ENCODE assay signal across 24 cellular contexts in the genomic region with DNA sequence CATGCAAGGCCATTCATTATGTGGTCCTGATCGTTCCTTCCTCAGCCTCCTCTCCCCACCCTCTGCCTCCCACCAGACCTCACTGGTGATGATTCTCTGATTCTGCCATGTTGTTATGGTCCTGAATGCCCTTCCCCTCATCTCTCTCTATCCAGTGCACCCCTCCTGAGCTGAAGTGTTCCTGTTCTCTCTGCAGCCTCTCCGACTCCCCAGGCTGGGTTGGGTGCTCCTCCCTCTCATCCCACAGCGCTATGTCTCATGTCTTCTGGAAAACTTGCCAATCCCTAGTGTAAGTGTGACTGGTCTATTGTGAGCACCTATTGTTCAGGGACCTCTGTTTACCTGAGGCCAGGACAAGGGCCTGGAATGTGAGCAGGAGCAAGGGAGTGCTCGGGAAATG. TPM values are rescaled to one million over a fixed set of nuclear protein-coding genes. Genes with fewer than 3 reads are reported as not detected.
DNase-seq lines count a peak whose midpoint lies in the region; ATAC-seq and TF ChIP-seq lines count a peak whose summit lies in the region.
"Had no signal": no experiment of that assay in that cellular context is flagged by ENCODE, and none has a peak within 500 bp of the region (broad histone marks: within the 10 kb centered on the region; RNA-seq: fewer than 3 reads in every experiment).

No MANE protein-coding gene starts in this region.

- H3K4me1 Mint-ChIP-seq in activated T-helper 1 cell treated with anti-CD3 and anti-CD28 coated beads, Interleukin-12 subunit alpha, Interleukin-12 subunit beta, Interleukin-2, Interleukin-4 antibody, amounts not matched to agents 30 ng/mL and 10 ng/mL and 1 ng/mL, durations not matched to agents 14 hours and 24 hours and 36 hours (ENCODE audit: low read depth), result no peaks in the 10 kb centered on the region
- no peaks in the 10 kb centered on the region for H3K4me1 Mint-ChIP-seq in neural crest cell
- H3K4me1 Mint-ChIP-seq in stimulated activated memory B cell treated with anti-CD40 and anti-IgM and Interleukin-4, amounts not matched to agents 10 μg/mL and 1 μg/mL and 100 μg/mL, for 72 hours, result no peaks in the 10 kb centered on the region
- H3K4me1 Mint-ChIP-seq: B cell had no signal

- no peaks in the 10 kb centered on the region for H3K9me3 Mint-ChIP-seq in activated T-helper 1 cell treated with anti-CD3 and anti-CD28 coated beads, Interleukin-12 subunit alpha, Interleukin-12 subunit beta, Interleukin-2, Interleukin-4 antibody, amounts not matched to agents 30 ng/mL and 10 ng/mL and 1 ng/mL, durations not matched to agents 14 hours and 24 hours and 36 hours
- H3K9me3 Mint-ChIP-seq in neural crest cell, result no peaks in the 10 kb centered on the region
- H3K9me3 Mint-ChIP-seq in stimulated activated memory B cell treated with anti-CD40 and anti-IgM and Interleukin-4, amounts not matched to agents 10 μg/mL and 1 μg/mL and 100 μg/mL, for 72 hours, result no peaks in the 10 kb centered on the region

- peak overlapping the region in 7 of 11 experiments; percentile 11 to 91 (median 32); a peak in 9 of 22 replicates for H3K27ac ChIP-seq in BLaER1 treated with 17β-estradiol and CSF1 and Interleukin-3, amounts not matched to agents 10 nM and 100 nM
- H3K27ac ChIP-seq in dorsolateral prefrontal cortex, result no peak overlapping the region
- H3K27ac ChIP-seq: A549, GM23248 had no signal

- H3K4me3 Mint-ChIP-seq in activated T-helper 1 cell treated with anti-CD3 and anti-CD28 coated beads, Interleukin-12 subunit alpha, Interleukin-12 subunit beta, Interleukin-2, Interleukin-4 antibody, amounts not matched to agents 30 ng/mL and 10 ng/mL and 1 ng/mL, durations not matched to agents 14 hours and 24 hours and 36 hours, result no peak overlapping the region
- H3K4me3 Mint-ChIP-seq in neural crest cell, result no peak overlapping the region
- H3K4me3 Mint-ChIP-seq in stimulated activated memory B cell treated with anti-CD40 and anti-IgM and Interleukin-4, amounts not matched to agents 10 μg/mL and 1 μg/mL and 100 μg/mL, for 72 hours, result no peak overlapping the region
- H3K4me3 Mint-ChIP-seq: B cell; CD4-positive, CD25-positive, alpha-beta regulatory T cell had no signal

- TF ChIP-seq CTCF in neural crest cell (conservative IDR thresholded peaks at IDR 0.05), result no peak
- TF ChIP-seq CTCF in dorsolateral prefrontal cortex (IDR thresholded peaks at IDR 0.05 in 54 of 56, conservative IDR thresholded peaks at IDR 0.05 in 2 of 56; ENCODE audit: low read depth in 1 of 56, partially characterized antibody in 56 of 56), result no peak

- no peaks in the 10 kb centered on the region for H3K36me3 Mint-ChIP-seq in activated T-helper 1 cell treated with anti-CD3 and anti-CD28 coated beads, Interleukin-12 subunit alpha, Interleukin-12 subunit beta, Interleukin-2, Interleukin-4 antibody, amounts not matched to agents 30 ng/mL and 10 ng/mL and 1 ng/mL, durations not matched to agents 14 hours and 24 hours and 36 hours (ENCODE audit: low read depth)
- H3K36me3 Mint-ChIP-seq in neural crest cell (ENCODE audit: low read depth), result no peaks in the 10 kb centered on the region
- H3K36me3 Mint-ChIP-seq in stimulated activated memory B cell treated with anti-CD40 and anti-IgM and Interleukin-4, amounts not matched to agents 10 μg/mL and 1 μg/mL and 100 μg/mL, for 72 hours, result no peaks in the 10 kb centered on the region
- H3K36me3 Mint-ChIP-seq: CD4-positive, CD25-positive, alpha-beta regulatory T cell had no signal

- peak overlapping the region; percentile 10 for H3K27ac Mint-ChIP-seq in activated T-helper 1 cell treated with anti-CD3 and anti-CD28 coated beads, Interleukin-12 subunit alpha, Interleukin-12 subunit beta, Interleukin-2, Interleukin-4 antibody, amounts not matched to agents 30 ng/mL and 10 ng/mL and 1 ng/mL, durations not matched to agents 14 hours and 24 hours and 36 hours
- peak overlapping the region; percentile 28 for H3K27ac Mint-ChIP-seq in neural crest cell (ENCODE audit: unreplicated experiment)
- H3K27ac Mint-ChIP-seq in stimulated activated memory B cell treated with anti-CD40 and anti-IgM and Interleukin-4, amounts not matched to agents 10 μg/mL and 1 μg/mL and 100 μg/mL, for 72 hours, result peak overlapping the region; percentile 11
- H3K27ac Mint-ChIP-seq: B cell; CD4-positive, CD25-positive, alpha-beta regulatory T cell had no signal

- H3K9me3 ChIP-seq in BLaER1 treated with 17β-estradiol and CSF1 and Interleukin-3, amounts not matched to agents 10 nM and 100 nM (replicated peaks in 1 of 11), result no peaks in the 10 kb centered on the region
- H3K9me3 ChIP-seq: A549, HAP-1 had no signal

- peak overlapping the region in 10 of 11 experiments; percentile 53 to 99 (median 94); a peak in 19 of 22 replicates for H3K4me2 ChIP-seq in BLaER1 treated with 17β-estradiol and CSF1 and Interleukin-3, amounts not matched to agents 10 nM and 100 nM
- H3K4me2 ChIP-seq: A549 had no signal

- peaks cover 7% of the 10 kb centered on the region for H3K27me3 Mint-ChIP-seq in activated T-helper 1 cell treated with anti-CD3 and anti-CD28 coated beads, Interleukin-12 subunit alpha, Interleukin-12 subunit beta, Interleukin-2, Interleukin-4 antibody, amounts not matched to agents 30 ng/mL and 10 ng/mL and 1 ng/mL, durations not matched to agents 14 hours and 24 hours and 36 hours (ENCODE audit: insufficient read depth)
- peaks cover 8% of the 10 kb centered on the region for H3K27me3 Mint-ChIP-seq in neural crest cell (ENCODE audit: low read depth)
- H3K27me3 Mint-ChIP-seq in stimulated activated memory B cell treated with anti-CD40 and anti-IgM and Interleukin-4, amounts not matched to agents 10 μg/mL and 1 μg/mL and 100 μg/mL, for 72 hours, result peaks cover 34% of the 10 kb centered on the region

- H3K36me3 ChIP-seq in BLaER1 treated with 17β-estradiol and CSF1 and Interleukin-3, amounts not matched to agents 10 nM and 100 nM, result no peaks in the 10 kb centered on the region
- H3K36me3 ChIP-seq: HAP-1 had no signal

- intact Hi-C loops in activated T-helper 1 cell treated with anti-CD3 and anti-CD28 coated beads, Interleukin-12 subunit alpha, Interleukin-12 subunit beta, Interleukin-2, Interleukin-4 antibody, amounts not matched to agents 30 ng/mL and 10 ng/mL and 1 ng/mL, durations not matched to agents 14 hours and 24 hours and 36 hours (cut with micrococcal nuclease), result no loop called here
- intact Hi-C loops in dorsolateral prefrontal cortex (cut with DNase I), result loop anchor here in 1 of 2 donors (10.0 kb wide), 1 partner anchor 309 kb away; no protein-coding TSS in a partner anchor

- no peak for DNase-seq in activated T-helper 1 cell treated with anti-CD3 and anti-CD28 coated beads, Interleukin-12 subunit alpha, Interleukin-12 subunit beta, Interleukin-2, Interleukin-4 antibody, amounts not matched to agents 30 ng/mL and 10 ng/mL and 1 ng/mL, durations not matched to agents 14 hours and 24 hours and 36 hours (ENCODE audit: low spot score)
- no peak for DNase-seq in neural crest cell (ENCODE audit: low read depth, low spot score)
- no peak for DNase-seq in dorsolateral prefrontal cortex
- DNase-seq: CD4-positive, CD25-positive, alpha-beta regulatory T cell; DMS79; GM23248; MM.1S; NCI-H1092; NCI-H1436; NCI-H1930; NCI-H2171; NCI-H446; NCI-H526 had no signal

- peaks cover 47 to 74% (median 56%) of the 10 kb centered on the region in 10 experiments for H3K4me1 ChIP-seq in BLaER1 treated with 17β-estradiol and CSF1 and Interleukin-3, amounts not matched to agents 10 nM and 100 nM
- H3K4me1 ChIP-seq: A549, HAP-1 had no signal

- peak overlapping the region in 2 of 11 experiments; percentile 6 to 10; a peak in 1 of 22 replicates for H3K9ac ChIP-seq in BLaER1 treated with 17β-estradiol and CSF1 and Interleukin-3, amounts not matched to agents 10 nM and 100 nM
- H3K9ac ChIP-seq: GM23248 had no signal

- H3K4me3 ChIP-seq in BLaER1 treated with 17β-estradiol and CSF1 and Interleukin-3, amounts not matched to agents 10 nM and 100 nM, result no peak overlapping the region
- H3K4me3 ChIP-seq in dorsolateral prefrontal cortex, result no peak overlapping the region
- H3K4me3 ChIP-seq: A549, GM23248, HAP-1 had no signal

- H3K27me3 ChIP-seq in BLaER1 treated with 17β-estradiol and CSF1 and Interleukin-3, amounts not matched to agents 10 nM and 100 nM, result peaks cover 0 to 4% (median 0%) of the 10 kb centered on the region in 11 experiments; a peak in 2 of 22 replicates
- no peaks in the 10 kb centered on the region for H3K27me3 ChIP-seq in dorsolateral prefrontal cortex

- no peak for ATAC-seq in stimulated activated memory B cell treated with anti-CD40 and anti-IgM and Interleukin-4, amounts not matched to agents 10 μg/mL and 1 μg/mL and 100 μg/mL, for 72 hours
- no peak for ATAC-seq in HG03139 (IDR thresholded peaks at IDR 0.05; ENCODE audit: unreplicated experiment)
- ATAC-seq in GM19452 (IDR thresholded peaks at IDR 0.05; ENCODE audit: unreplicated experiment), result no peak
- ATAC-seq: A549, Right ventricle myocardium inferior had no signal

- no peaks in the 10 kb centered on the region for H4K20me1 ChIP-seq in BLaER1 treated with 17β-estradiol and CSF1 and Interleukin-3, amounts not matched to agents 10 nM and 100 nM

RNA-seq across cellular contexts. Expression of a gene that starts 11.1 kb away (rescaled TPM):
- 57.6 and 66.1 TPM in 2 replicates for total RNA-seq in activated T-helper 1 cell treated with anti-CD3 and anti-CD28 coated beads, Interleukin-12 subunit alpha, Interleukin-12 subunit beta, Interleukin-2, Interleukin-4 antibody, amounts not matched to agents 30 ng/mL and 10 ng/mL and 1 ng/mL, durations not matched to agents 14 hours and 24 hours and 36 hours
- 49.0 and 52.4 TPM in 2 replicates for total RNA-seq in neural crest cell
- total RNA-seq in dorsolateral prefrontal cortex, result 10 to 100 TPM; 41.8 to 80.3 (median 60.8) TPM

RNA-seq across cellular contexts. Expression of a gene that starts 38.3 kb away (rescaled TPM):
- total RNA-seq in activated T-helper 1 cell treated with anti-CD3 and anti-CD28 coated beads, Interleukin-12 subunit alpha, Interleukin-12 subunit beta, Interleukin-2, Interleukin-4 antibody, amounts not matched to agents 30 ng/mL and 10 ng/mL and 1 ng/mL, durations not matched to agents 14 hours and 24 hours and 36 hours, result not detected in 2 replicates
- total RNA-seq in neural crest cell (0.23 TPM in 1 of 2 replicates, not detected in the other), dorsolateral prefrontal cortex (1 to 10 TPM in 8 of 120 experiments, under 1 TPM in 41, not detected in 71; 0.22 to 1.4 (median 0.52) TPM)
- total RNA-seq: CD4-positive, CD25-positive, alpha-beta regulatory T cell; GM23248; LHCN-M2; OCI-LY7; SK-MEL-5 had no signal

RNA-seq across cellular contexts. Expression of a gene that starts 48.1 kb away (rescaled TPM):
- total RNA-seq in activated T-helper 1 cell treated with anti-CD3 and anti-CD28 coated beads, Interleukin-12 subunit alpha, Interleukin-12 subunit beta, Interleukin-2, Interleukin-4 antibody, amounts not matched to agents 30 ng/mL and 10 ng/mL and 1 ng/mL, durations not matched to agents 14 hours and 24 hours and 36 hours, result not detected in 2 replicates
- total RNA-seq in neural crest cell (0.72 and 0.80 TPM in 2 replicates), dorsolateral prefrontal cortex (100 to 1,000 TPM in 60 of 120 experiments, 10 to 100 TPM in 60; 24.6 to 285 (median 97.8) TPM)
- total RNA-seq: B cell; CD4-positive, CD25-positive, alpha-beta regulatory T cell; OCI-LY7 had no signal

Comparison
In these comparisons a context has a peak if more than half of its experiments do, and no peak if none do; other contexts are left out.
1. H3K27ac ChIP-seq: peak in BLaER1 treated with 17β-estradiol and CSF1 and Interleukin-3, amounts not matched to agents 10 nM and 100 nM (7 of 11); none in dorsolateral prefrontal cortex (0 of 59).
2. RNA of a gene that starts 48.1 kb away (total RNA-seq): 24.6 to 285 TPM in dorsolateral prefrontal cortex; 0.72 to 0.80 TPM in neural crest cell and not detected in activated T-helper 1 cell treated with anti-CD3 and anti-CD28 coated beads, Interleukin-12 subunit alpha, Interleukin-12 subunit beta, Interleukin-2, Interleukin-4 antibody, amounts not matched to agents 30 ng/mL and 10 ng/mL and 1 ng/mL, durations not matched to agents 14 hours and 24 hours and 36 hours; every median in the first group is over 10 times any median in the second.
3. Peak in every context shown above with its lines, with median percentiles within 50 percentile points of each other: H3K27ac Mint-ChIP-seq.